In genomic region chr10:112122827-112123226, GRCh38 we compare ENCODE assay signal across 26 cellular contexts.
"Had no signal": no experiment of that assay in that cellular context is flagged by ENCODE, and none has a peak within 500 bp of the region (broad histone marks: within the 10 kb centered on the region; RNA-seq: fewer than 3 reads in every experiment).

No MANE protein-coding gene starts in this region.

- H3K36me3 ChIP-seq: colonic mucosa, esophagus muscularis mucosa, gastrocnemius medialis, neural progenitor cell, right lobe of liver, stomach, tibial artery, upper lobe of left lung had no signal

- H3K9me3 Mint-ChIP-seq: dendritic cell treated with granulocyte-macrophage colony-stimulating factor and Interleukin-4, amounts not matched to agents 40 ng/mL and 50 ng/mL, for 4 days; naive thymus-derived CD4-positive, alpha-beta T cell; nephron; stimulated activated effector memory CD8-positive, alpha-beta T cell treated with anti-CD3 and anti-CD28 coated beads, Interleukin-12 subunit alpha, Interleukin-12 subunit beta, amount 100 ng/mL, for 72 hours had no signal

- H3K4me1 Mint-ChIP-seq: naive thymus-derived CD4-positive, alpha-beta T cell; nephron; stimulated activated effector memory CD8-positive, alpha-beta T cell treated with anti-CD3 and anti-CD28 coated beads, Interleukin-12 subunit alpha, Interleukin-12 subunit beta, amount 100 ng/mL, for 72 hours had no signal

- ATAC-seq: gastrocnemius medialis; left lobe of liver; naive thymus-derived CD4-positive, alpha-beta T cell; right lobe of liver; stimulated activated effector memory CD8-positive, alpha-beta T cell treated with anti-CD3 and anti-CD28 coated beads, Interleukin-12 subunit alpha, Interleukin-12 subunit beta, amount 100 ng/mL, for 72 hours had no signal

- H3K4me1 ChIP-seq: colonic mucosa, esophagus muscularis mucosa, gastrocnemius medialis, neural progenitor cell, parathyroid adenoma, right lobe of liver, stomach, testis, tibial artery, upper lobe of left lung had no signal

- H3K27ac Mint-ChIP-seq: dendritic cell treated with granulocyte-macrophage colony-stimulating factor and Interleukin-4, amounts not matched to agents 40 ng/mL and 50 ng/mL, for 4 days; naive thymus-derived CD4-positive, alpha-beta T cell; nephron; neural progenitor cell; stimulated activated effector memory CD8-positive, alpha-beta T cell treated with anti-CD3 and anti-CD28 coated beads, Interleukin-12 subunit alpha, Interleukin-12 subunit beta, amount 100 ng/mL, for 72 hours had no signal

- H3K36me3 Mint-ChIP-seq: naive thymus-derived CD4-positive, alpha-beta T cell; neural progenitor cell; stimulated activated effector memory CD8-positive, alpha-beta T cell treated with anti-CD3 and anti-CD28 coated beads, Interleukin-12 subunit alpha, Interleukin-12 subunit beta, amount 100 ng/mL, for 72 hours had no signal

- H3K9me3 ChIP-seq: colonic mucosa, esophagus muscularis mucosa, gastrocnemius medialis, right lobe of liver, stomach, testis, tibial artery, upper lobe of left lung had no signal

- H3K4me3 Mint-ChIP-seq: dendritic cell treated with granulocyte-macrophage colony-stimulating factor and Interleukin-4, amounts not matched to agents 40 ng/mL and 50 ng/mL, for 4 days; naive thymus-derived CD4-positive, alpha-beta T cell; nephron; neural progenitor cell; stimulated activated effector memory CD8-positive, alpha-beta T cell treated with anti-CD3 and anti-CD28 coated beads, Interleukin-12 subunit alpha, Interleukin-12 subunit beta, amount 100 ng/mL, for 72 hours had no signal

- H3K9ac ChIP-seq: neural progenitor cell, parathyroid adenoma had no signal

- H3K79me2 ChIP-seq: parathyroid adenoma had no signal

- H3K4me2 ChIP-seq: neural progenitor cell had no signal

- H2AFZ ChIP-seq: neural progenitor cell, parathyroid adenoma had no signal

- H3K4me3 ChIP-seq: colonic mucosa, esophagus muscularis mucosa, gastrocnemius medialis, neural progenitor cell, right lobe of liver, stomach, testis, tibial artery, upper lobe of left lung had no signal

- FAIRE-seq: endothelial cell of umbilical vein, keratinocyte, urothelium cell line had no signal

- H3K27ac ChIP-seq: colonic mucosa, esophagus muscularis mucosa, gastrocnemius medialis, neural progenitor cell, parathyroid adenoma, right lobe of liver, stomach, testis, tibial artery, upper lobe of left lung had no signal

- DNase-seq: colonic mucosa; effector CD8-positive, alpha-beta T cell; gastrocnemius medialis; head of caudate nucleus; mesenchymal stem cell; midbrain; naive thymus-derived CD4-positive, alpha-beta T cell; right lobe of liver; stimulated activated CD4-positive, alpha-beta T cell treated with anti-CD3 and anti-CD28 coated beads, Interleukin-2, amount 100 ng/mL, for 24 hours; stimulated activated CD4-positive, alpha-beta T cell treated with anti-CD3 and anti-CD28 coated beads, Interleukin-4, amount 100 ng/mL, for 24 hours; stimulated activated naive CD4-positive, alpha-beta T cell treated with Interleukin-2 at 50 U/mL for 16 hours; stomach; substantia nigra; testis; tibial artery; upper lobe of left lung had no signal

- H3K27me3 ChIP-seq: colonic mucosa, gastrocnemius medialis, neural progenitor cell, right lobe of liver, stomach, testis, tibial artery, upper lobe of left lung had no signal
